Comparison of ENCODE assay signal across 1 cellular context in the genomic region with DNA sequence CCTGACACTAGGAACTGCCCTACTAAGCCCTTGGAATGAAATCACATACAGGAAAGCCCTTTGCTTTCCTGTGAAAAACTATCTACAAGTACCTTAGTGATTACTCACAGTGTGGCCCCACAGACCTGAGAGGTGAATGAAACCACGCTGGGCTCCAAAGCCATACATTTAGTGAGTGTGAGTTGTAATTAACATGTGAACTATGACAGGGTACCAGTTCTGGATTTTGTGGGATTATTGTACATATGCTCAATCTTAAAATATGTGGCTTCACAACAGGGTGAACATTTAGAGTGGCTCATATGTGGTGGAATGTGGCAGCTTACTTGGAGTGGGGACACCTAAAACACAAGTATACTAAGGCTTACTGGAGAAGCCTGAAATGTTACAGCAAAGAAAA.
TF ChIP-seq lines count a peak whose summit lies in the region.

No MANE protein-coding gene starts in this region.

TF ChIP-seq in IMR-90, 13 proteins besides CTCF, POLR2A, EP300 and RAD21:
- TF ChIP-seq RFX5 (IDR thresholded peaks at IDR 0.05; ENCODE audit: low read depth, low read length) (no peak), RCOR1 (IDR thresholded peaks at IDR 0.05; ENCODE audit: insufficient replicate concordance, low read length) (no peak), NFE2L2 (IDR thresholded peaks at IDR 0.05; ENCODE audit: low read depth, low read length) (no peak), BHLHE40 (IDR thresholded peaks at IDR 0.05; ENCODE audit: low read depth, low read length) (no peak), SMC3 (IDR thresholded peaks at IDR 0.05; ENCODE audit: low read depth, low read length) (no peak), MXI1 (IDR thresholded peaks at IDR 0.05; ENCODE audit: borderline replicate concordance, low read depth, low read length) (no peak)
